ENCODE assay signal across 20 cellular contexts in the genomic region with DNA sequence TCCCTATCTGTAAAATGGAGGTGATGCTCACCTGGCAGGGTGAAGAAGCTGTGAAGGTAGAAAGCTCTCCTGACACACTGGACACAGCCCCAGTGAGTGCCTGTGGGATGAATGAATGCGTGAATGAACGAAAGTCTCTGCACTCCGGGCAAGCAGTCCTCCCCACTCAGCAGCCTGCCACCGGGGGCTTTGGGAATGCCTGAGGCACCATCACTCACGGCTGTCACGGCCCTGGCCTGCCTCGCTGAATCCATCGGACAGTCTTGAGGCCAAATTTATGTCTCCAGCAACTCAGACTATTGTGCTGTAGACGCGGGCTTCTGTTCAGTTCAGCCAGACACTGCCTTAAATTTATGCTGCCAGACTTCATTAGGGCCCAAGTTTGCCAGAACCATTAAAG.
A peak's percentile ranks its signal among the peaks of the same experiment; 100 is the strongest.
DNase-seq lines count a peak whose midpoint lies in the region; FAIRE-seq and TF ChIP-seq lines count a peak whose summit lies in the region.
"Had no signal": no experiment of that assay in that cellular context is flagged by ENCODE, and none has a peak within 500 bp of the region (broad histone marks: within the 10 kb centered on the region; RNA-seq: fewer than 3 reads in every experiment).

No MANE protein-coding gene starts in this region.

- H3K9me3 Mint-ChIP-seq in activated T-helper 2 cell treated with anti-CD3 and anti-CD28 coated beads, Interferon-gamma antibody, Interleukin-2, Interleukin-4, amounts not matched to agents 10 μg/mL and 5 μg/mL and 100 μg/mL, durations not matched to agents 14 hours and 24 hours and 36 hours: no peaks in the 10 kb centered on the region
- H3K9me3 Mint-ChIP-seq: CD4-positive, alpha-beta T cell; H9; IgD-negative memory B cell had no signal

- H3K36me3 ChIP-seq in bronchial epithelial cell (ENCODE audit: control insufficient read depth, insufficient read depth, low read length) (no peaks in the 10 kb centered on the region), esophagus muscularis mucosa (no peaks in the 10 kb centered on the region), sigmoid colon (no peaks in the 10 kb centered on the region)

- H3K27ac ChIP-seq in esophagus muscularis mucosa (replicated peaks in 1 of 4): no peak overlapping the region
- no peak overlapping the region for H3K27ac ChIP-seq in sigmoid colon
- H3K27ac ChIP-seq: C4-2B had no signal

- TF ChIP-seq CTCF in bronchial epithelial cell (IDR thresholded peaks at IDR 0.05; ENCODE audit: insufficient read depth, low read length, severe bottlenecking) (no peak), esophagus muscularis mucosa (IDR thresholded peaks at IDR 0.05) (no peak), sigmoid colon (IDR thresholded peaks at IDR 0.05) (no peak)

- no peaks in the 10 kb centered on the region for H3K4me1 Mint-ChIP-seq in activated T-helper 2 cell treated with anti-CD3 and anti-CD28 coated beads, Interferon-gamma antibody, Interleukin-2, Interleukin-4, amounts not matched to agents 10 μg/mL and 5 μg/mL and 100 μg/mL, durations not matched to agents 14 hours and 24 hours and 36 hours (ENCODE audit: low read depth)
- H3K4me1 Mint-ChIP-seq: IgD-negative memory B cell had no signal

- H3K4me3 Mint-ChIP-seq in activated T-helper 2 cell treated with anti-CD3 and anti-CD28 coated beads, Interferon-gamma antibody, Interleukin-2, Interleukin-4, amounts not matched to agents 10 μg/mL and 5 μg/mL and 100 μg/mL, durations not matched to agents 14 hours and 24 hours and 36 hours (ENCODE audit: low read depth): no peak overlapping the region
- H3K4me3 Mint-ChIP-seq: CD4-positive, alpha-beta T cell; H9; IgD-negative memory B cell had no signal

- no peaks in the 10 kb centered on the region for H3K27me3 ChIP-seq in bronchial epithelial cell (ENCODE audit: control insufficient read depth, insufficient read depth, low read length)
- no peaks in the 10 kb centered on the region for H3K27me3 ChIP-seq in esophagus muscularis mucosa
- no peaks in the 10 kb centered on the region for H3K27me3 ChIP-seq in sigmoid colon

- TF ChIP-seq EP300 in esophagus muscularis mucosa (IDR thresholded peaks at IDR 0.05): no peak
- no peak for TF ChIP-seq EP300 in sigmoid colon (IDR thresholded peaks at IDR 0.05)

- no peaks in the 10 kb centered on the region for H3K9me3 ChIP-seq in esophagus muscularis mucosa
- H3K9me3 ChIP-seq in sigmoid colon: no peaks in the 10 kb centered on the region

- H3K27ac Mint-ChIP-seq in activated T-helper 2 cell treated with anti-CD3 and anti-CD28 coated beads, Interferon-gamma antibody, Interleukin-2, Interleukin-4, amounts not matched to agents 10 μg/mL and 5 μg/mL and 100 μg/mL, durations not matched to agents 14 hours and 24 hours and 36 hours: no peak overlapping the region
- H3K27ac Mint-ChIP-seq: CD4-positive, alpha-beta T cell; H9; IgD-negative memory B cell had no signal

- H3K36me3 Mint-ChIP-seq in activated T-helper 2 cell treated with anti-CD3 and anti-CD28 coated beads, Interferon-gamma antibody, Interleukin-2, Interleukin-4, amounts not matched to agents 10 μg/mL and 5 μg/mL and 100 μg/mL, durations not matched to agents 14 hours and 24 hours and 36 hours (ENCODE audit: low read depth): no peaks in the 10 kb centered on the region
- H3K36me3 Mint-ChIP-seq: IgD-negative memory B cell had no signal

- H3K4me3 ChIP-seq in bronchial epithelial cell (ENCODE audit: low read depth, low read length) (no peak overlapping the region), esophagus muscularis mucosa (no peak overlapping the region), sigmoid colon (no peak overlapping the region)

- H3K4me1 ChIP-seq in esophagus muscularis mucosa: peaks cover 0 to 3% (median 0%) of the 10 kb centered on the region in 4 donors
- H3K4me1 ChIP-seq in sigmoid colon: peaks cover 0 to 4% (median 0%) of the 10 kb centered on the region in 4 donors
- H3K4me1 ChIP-seq: Caco-2 had no signal

- no peaks in the 10 kb centered on the region for H3K27me3 Mint-ChIP-seq in activated T-helper 2 cell treated with anti-CD3 and anti-CD28 coated beads, Interferon-gamma antibody, Interleukin-2, Interleukin-4, amounts not matched to agents 10 μg/mL and 5 μg/mL and 100 μg/mL, durations not matched to agents 14 hours and 24 hours and 36 hours (ENCODE audit: low read depth)

- DNase-seq in bronchial epithelial cell (ENCODE audit: low read depth): no peak
- DNase-seq in esophagus muscularis mucosa (ENCODE audit: extremely low spot score): peak; percentile 82
- DNase-seq in sigmoid colon: peak; percentile 34
- no peak for DNase-seq in Kasumi-1 (lab: John Stamatoyannopoulos, UW)
- no peak for DNase-seq in activated T-helper 2 cell treated with anti-CD3 and anti-CD28 coated beads, Interferon-gamma antibody, Interleukin-2, Interleukin-4, amounts not matched to agents 10 μg/mL and 5 μg/mL and 100 μg/mL, durations not matched to agents 14 hours and 24 hours and 36 hours (ENCODE audit: low spot score)
- no peak for DNase-seq in activated gamma-delta T cell treated with Interleukin-2 at 50 U/mL for 16 hours
- DNase-seq: ACHN; AML-193; Caco-2; CD4-positive, alpha-beta T cell; GDM1; GOT3; H9 had no signal

- intact Hi-C loops in esophagus muscularis mucosa (cut with DNase I): no loop called here
- intact Hi-C loops in sigmoid colon (cut with DNase I): no loop called here
- intact Hi-C loops in activated T-helper 2 cell treated with anti-CD3 and anti-CD28 coated beads, Interferon-gamma antibody, Interleukin-2, Interleukin-4, amounts not matched to agents 10 μg/mL and 5 μg/mL and 100 μg/mL, durations not matched to agents 14 hours and 24 hours and 36 hours (cut with micrococcal nuclease): no loop called here

- peak; percentile 13 for FAIRE-seq in bronchial epithelial cell (lab: Jason Lieb, UNC)
- FAIRE-seq: A204.1, D721Med, GM12892, GM18507, HepG2 had no signal

- TF ChIP-seq POLR2A in esophagus muscularis mucosa (IDR thresholded peaks at IDR 0.05; ENCODE audit: low read depth): no peak
- no peak for TF ChIP-seq POLR2A in sigmoid colon (IDR thresholded peaks at IDR 0.05)

- 66% methylated on average over 10 of the region's 10 CpGs for WGBS in esophagus muscularis mucosa
- WGBS in sigmoid colon, 2 donors: 78 to 90% methylated on average over 10 of the region's 10 CpGs

Comparison
In these comparisons a context has a peak if more than half of its experiments do, and no peak if none do; other contexts are left out.
1. DNase-seq: peak in esophagus muscularis mucosa (single experiment) and sigmoid colon (single experiment); none in bronchial epithelial cell (single experiment), Kasumi-1 (0 of 2), activated T-helper 2 cell treated with anti-CD3 and anti-CD28 coated beads, Interferon-gamma antibody, Interleukin-2, Interleukin-4, amounts not matched to agents 10 μg/mL and 5 μg/mL and 100 μg/mL, durations not matched to agents 14 hours and 24 hours and 36 hours (single experiment) and activated gamma-delta T cell treated with Interleukin-2 at 50 U/mL for 16 hours (single experiment).